ENCODE assay signal across 8 cellular contexts in genomic region chr20:63520939-63521601, GRCh38.
DNase-seq lines count a peak whose midpoint lies in the region; ATAC-seq and TF ChIP-seq lines count a peak whose summit lies in the region.

No MANE protein-coding gene starts in this region.

- peak; percentile 26 for ATAC-seq in GM21825 (IDR thresholded peaks at IDR 0.05; ENCODE audit: unreplicated experiment)

- peak overlapping the region; percentile 94 for H3K27ac ChIP-seq in caudate nucleus (ENCODE audit: low read depth, low read length)

- no peak for TF ChIP-seq CTCF in LNCaP clone FGC (IDR thresholded peaks at IDR 0.05; ENCODE audit: control insufficient read depth, extremely low read depth, insufficient read depth)
- TF ChIP-seq CTCF in WI38 (IDR thresholded peaks at IDR 0.05; ENCODE audit: low read depth, low read length) = no peak

- DNase-seq in GM03348 (ENCODE audit: low spot score) (peak; percentile 91), LNCaP clone FGC (ENCODE audit: low read depth) (peak; percentile 21), caudate nucleus (lab: John Stamatoyannopoulos, UW) (peak in 53 of 61 donors; percentile 19 to 94 (median 61)), islet precursor cell (peak; percentile 78), GF-D8 (lab: John Stamatoyannopoulos, UW) (no peak)
- DNase-seq in stimulated activated CD4-positive, alpha-beta T cell treated with anti-CD3 and anti-CD28 coated beads, Interleukin-12 subunit alpha, Interleukin-12 subunit beta, amount 100 ng/mL, for 4 hours = peak; percentile 70

- H3K4me3 ChIP-seq in LNCaP clone FGC (ENCODE audit: low read depth, low read length) (peak overlapping the region; percentile 77), WI38 (ENCODE audit: low read depth, low read length) (peak overlapping the region; percentile 89)
